In genomic region chr22:40651563-40652501, GRCh38 we compare ENCODE assay signal across 8 cellular contexts. TPM values are rescaled to one million over a fixed set of nuclear protein-coding genes. Genes with fewer than 3 reads are reported as not detected.
A peak's percentile ranks its signal among the peaks of the same experiment; 100 is the strongest.
DNase-seq lines count a peak whose midpoint lies in the region; ATAC-seq and TF ChIP-seq lines count a peak whose summit lies in the region.

No MANE protein-coding gene starts in this region.

- H3K36me3 ChIP-seq in OCI-LY7 (ENCODE audit: insufficient read depth, low read length) (no peaks in the 10 kb centered on the region), endodermal cell (ENCODE audit: control insufficient read depth, insufficient read depth, low read length) (no peaks in the 10 kb centered on the region)

- H3K4me1 ChIP-seq in OCI-LY7 (ENCODE audit: insufficient read depth, low read length, poor library complexity, severe bottlenecking) (peaks cover 31% of the 10 kb centered on the region), endodermal cell (ENCODE audit: control insufficient read depth, insufficient read depth, low read length) (no peaks in the 10 kb centered on the region)

- no peaks in the 10 kb centered on the region for H3K9me3 ChIP-seq in OCI-LY7 (ENCODE audit: low read length)
- H3K9me3 ChIP-seq in endodermal cell (ENCODE audit: control insufficient read depth, low read length) = no peaks in the 10 kb centered on the region

- CTCF ChIA-PET in OCI-LY7 (lab: Charles Lee; ENCODE audit: unreplicated experiment) = interaction anchor here (1.5 to 1.7 kb wide), 2 partner anchors 18 to 127 kb away, joined by 3 to 5 read pairs; no protein-coding TSS in a partner anchor

- no peaks in the 10 kb centered on the region for H4K20me1 ChIP-seq in OCI-LY7 (ENCODE audit: insufficient read depth, low read length)

- H3K4me3 ChIP-seq in OCI-LY7 (ENCODE audit: low read depth, low read length, poor library complexity, severe bottlenecking) (peak overlapping the region; percentile 79), endodermal cell (ENCODE audit: low read length) (peak overlapping the region; percentile 74)

- H3K9me3 Mint-ChIP-seq in endodermal cell = no peaks in the 10 kb centered on the region
- H3K9me3 Mint-ChIP-seq in mesothelial cell of epicardium = no peaks in the 10 kb centered on the region

- peak overlapping the region; percentile 32 for H3K9ac ChIP-seq in endodermal cell (ENCODE audit: extremely low read depth, low read length, poor library complexity, severe bottlenecking)

- H3K4me2 ChIP-seq in OCI-LY7 (ENCODE audit: low read length) = peak overlapping the region; percentile 74

- peaks cover 16% of the 10 kb centered on the region for H3K4me1 Mint-ChIP-seq in endodermal cell
- peaks cover 42% of the 10 kb centered on the region for H3K4me1 Mint-ChIP-seq in mesothelial cell of epicardium

- H3K36me3 Mint-ChIP-seq in endodermal cell (ENCODE audit: low read depth) (no peaks in the 10 kb centered on the region), mesothelial cell of epicardium (no peaks in the 10 kb centered on the region)

- TF ChIP-seq CTCF in OCI-LY7 (conservative IDR thresholded peaks at IDR 0.05; ENCODE audit: low read length) = no peak
- TF ChIP-seq CTCF in endodermal cell (conservative IDR thresholded peaks at IDR 0.05) = no peak
- no peak for TF ChIP-seq CTCF in mesothelial cell of epicardium (IDR thresholded peaks at IDR 0.05; ENCODE audit: unreplicated experiment)

- H3K27ac ChIP-seq in OCI-LY7 (ENCODE audit: low read depth, low read length, poor library complexity, severe bottlenecking) (peak overlapping the region; percentile 54), endodermal cell (ENCODE audit: low read depth, low read length) (peak overlapping the region; percentile 92)

- H3K27me3 Mint-ChIP-seq in endodermal cell (ENCODE audit: insufficient read depth) = no peaks in the 10 kb centered on the region
- no peaks in the 10 kb centered on the region for H3K27me3 Mint-ChIP-seq in mesothelial cell of epicardium (ENCODE audit: low read depth)

- 64% methylated on average over 6 to 33 of the region's 33 CpGs for WGBS in endodermal cell (ENCODE audit: insufficient coverage in 1 of 2, insufficient read length in 1 of 2), 2 experiments

- peak overlapping the region; percentile 90 for H2AFZ ChIP-seq in OCI-LY7 (ENCODE audit: low read length)

- POLR2A ChIA-PET in OCI-LY7 (lab: Charles Lee) = interaction anchor here (0.5 to 1.7 kb wide), 10 partner anchors 15 to 436 kb away, joined by 3 to 6 read pairs (median 3); partner anchors contain the start of gene MRTFA

- no peaks in the 10 kb centered on the region for H3K27me3 ChIP-seq in endodermal cell (ENCODE audit: control insufficient read depth, insufficient read depth, low read length, poor library complexity, severe bottlenecking)

- intact Hi-C loops in OCI-LY7 (cut with micrococcal nuclease; ENCODE audit: unreplicated experiment) = loop anchor here (2.0 kb wide), 1 partner anchor 247 kb away; no protein-coding TSS in a partner anchor

- H3K27ac Mint-ChIP-seq in endodermal cell = peak overlapping the region; percentile 86
- peak overlapping the region; percentile 98 for H3K27ac Mint-ChIP-seq in mesothelial cell of epicardium

- H3K79me2 ChIP-seq in OCI-LY7 (ENCODE audit: insufficient read depth, low read depth, low read length) = peaks cover 5% of the 10 kb centered on the region; the same call in 1 of the 2 replicates

- ATAC-seq in GM19324 (IDR thresholded peaks at IDR 0.05; ENCODE audit: low FRiP score, unreplicated experiment) = no peak

- BruUV-seq in OCI-LY7 (replicated peaks; lab: Mats Ljungman, UMichigan) = no TSS peak

- H3K9me2 ChIP-seq in OCI-LY7 (ENCODE audit: insufficient read depth, low read length) = no peaks in the 10 kb centered on the region

- DNase-seq in GM04503 (ENCODE audit: low read depth) = peak; percentile 97
- DNase-seq in HuH-7 (ENCODE audit: low spot score) = peak; percentile 94
- peak; percentile 93 for DNase-seq in OCI-LY7 (ENCODE audit: low spot score)
- DNase-seq in activated T-cell treated with anti-CD3 and anti-CD28 coated beads for 24 hours (ENCODE audit: low read depth) = peak; percentile 82
- peak; percentile 93 for DNase-seq in endodermal cell
- peak; percentile 75 to 84 for DNase-seq in mesothelial cell of epicardium (ENCODE audit: low spot score in 2 of 2, unreplicated experiment in 2 of 2)
- DNase-seq in stimulated activated CD8-positive, alpha-beta memory T cell treated with anti-CD3 and anti-CD28 coated beads, Interleukin-12 subunit alpha, Interleukin-12 subunit beta, amount 100 ng/mL, for 4 hours (ENCODE audit: low read depth) = peak; percentile 66

- H3K4me3 Mint-ChIP-seq in endodermal cell (peak overlapping the region; percentile 61), mesothelial cell of epicardium (peak overlapping the region; percentile 74)

RNA-seq across cellular contexts. Expression of gene MRTFA, which starts 15.3 kb away (rescaled TPM):
- 25.6 and 47.7 TPM in 2 replicates for total RNA-seq in OCI-LY7 (2014; rRNA removed; shearing (Covaris generic))
- 60.4 and 66.9 TPM in 2 replicates for total RNA-seq in OCI-LY7 (2022)
- total RNA-seq in endodermal cell = 10 to 100 TPM; 43.3 to 44.7 TPM
- 24.1 TPM for polyA plus RNA-seq in endodermal cell (2013, experiment 1 of 2)
- 25.4 TPM for polyA plus RNA-seq in endodermal cell (2013, experiment 2 of 2)
- 105 to 109 TPM (median 108 TPM) in 3 replicates for total RNA-seq in mesothelial cell of epicardium

RNA-seq across cellular contexts. Expression of gene MCHR1, which starts 27.5 kb away (rescaled TPM):
- total RNA-seq in OCI-LY7 (2014; rRNA removed; shearing (Covaris generic)) = not detected in 2 replicates
- not detected in 2 replicates for total RNA-seq in OCI-LY7 (2022)
- under 1 TPM in 1 of 2 donors, not detected in 1; 0.53 TPM for total RNA-seq in endodermal cell
- 10.9 TPM for polyA plus RNA-seq in endodermal cell (2013, experiment 1 of 2)
- 15.6 TPM for polyA plus RNA-seq in endodermal cell (2013, experiment 2 of 2)
- 2.5 to 3.5 TPM (median 3.2 TPM) in 3 replicates for total RNA-seq in mesothelial cell of epicardium
